Comparison of ENCODE assay signal across 12 cellular contexts in the genomic region with DNA sequence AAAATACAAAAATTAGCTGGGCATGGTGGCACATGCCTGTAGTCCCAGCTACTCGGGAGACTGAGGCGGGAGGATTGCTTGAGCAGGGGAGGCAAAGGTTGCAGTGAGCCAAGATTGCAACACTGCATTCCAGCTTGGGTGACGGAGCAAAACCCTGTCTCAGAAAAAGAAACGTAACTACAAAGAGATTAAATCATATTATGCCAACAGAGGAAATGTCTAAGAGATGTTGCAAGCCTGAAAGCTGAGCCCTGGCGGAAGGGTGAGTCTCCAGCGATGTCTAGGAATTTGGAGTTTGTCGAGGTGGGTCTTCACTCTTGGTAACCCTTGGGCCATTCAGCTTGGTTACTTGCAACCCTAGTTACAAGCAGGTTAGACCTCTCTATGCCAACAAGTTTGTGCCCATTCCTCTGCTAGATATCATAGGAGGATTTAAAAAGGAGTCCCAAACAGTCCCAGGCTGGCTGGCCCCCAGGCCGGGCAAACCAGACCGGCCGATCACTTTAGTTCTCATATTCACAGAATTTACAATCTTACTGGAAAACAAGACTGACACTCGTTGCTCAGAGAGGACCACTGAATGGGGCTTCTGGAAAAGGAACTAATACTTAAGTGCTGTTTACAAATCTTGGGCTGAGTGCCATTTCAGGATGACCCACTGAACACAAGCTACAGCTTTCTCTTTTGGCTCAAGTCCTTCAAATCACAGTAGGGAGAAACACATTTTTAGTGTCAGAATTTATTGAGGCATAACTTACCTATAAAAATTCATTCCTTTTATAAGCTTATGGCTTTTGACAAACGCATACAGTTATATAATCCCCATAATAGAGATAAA. TPM values are rescaled to one million over a fixed set of nuclear protein-coding genes. Genes with fewer than 3 reads are reported as not detected.
DNase-seq lines count a peak whose midpoint lies in the region; ATAC-seq and TF ChIP-seq lines count a peak whose summit lies in the region.
"Had no signal": no experiment of that assay in that cellular context is flagged by ENCODE, and none has a peak within 500 bp of the region (broad histone marks: within the 10 kb centered on the region; RNA-seq: fewer than 3 reads in every experiment).

No MANE protein-coding gene starts in this region.

- TF ChIP-seq CTCF in fibroblast of the aortic adventitia (IDR thresholded peaks at IDR 0.05; ENCODE audit: insufficient read depth, low read length) (no peak), thoracic aorta (IDR thresholded peaks at IDR 0.05) (no peak)

- H3K4me1 Mint-ChIP-seq in activated T-helper 1 cell treated with anti-CD3 and anti-CD28 coated beads, Interleukin-12 subunit alpha, Interleukin-12 subunit beta, Interleukin-2, Interleukin-4 antibody, amounts not matched to agents 30 ng/mL and 10 ng/mL and 1 ng/mL, durations not matched to agents 14 hours and 24 hours and 36 hours (ENCODE audit: low read depth): no peaks in the 10 kb centered on the region
- H3K4me1 Mint-ChIP-seq: brain had no signal

- H3K36me3 ChIP-seq in thoracic aorta: no peaks in the 10 kb centered on the region
- H3K36me3 ChIP-seq: suprapubic skin had no signal

- no peak overlapping the region for H3K4me3 Mint-ChIP-seq in activated T-helper 1 cell treated with anti-CD3 and anti-CD28 coated beads, Interleukin-12 subunit alpha, Interleukin-12 subunit beta, Interleukin-2, Interleukin-4 antibody, amounts not matched to agents 30 ng/mL and 10 ng/mL and 1 ng/mL, durations not matched to agents 14 hours and 24 hours and 36 hours
- H3K4me3 Mint-ChIP-seq: brain had no signal

- DNase-seq in SKM-1 treated with dmso at 0.1 percent for 144 hours (lab: John Stamatoyannopoulos, UW; ENCODE audit: unreplicated experiment) (peak; percentile 44), SKM-1 (lab: John Stamatoyannopoulos, UW; ENCODE audit: unreplicated experiment) (no peak), SIG-M5 (lab: John Stamatoyannopoulos, UW) (peak; percentile 45), fibroblast of the aortic adventitia (ENCODE audit: low read depth) (peak; percentile 50), thoracic aorta (ENCODE audit: low spot score) (no peak), NCI-H526 treated with DMSO at 0.1 percent for 48 hours (lab: John Stamatoyannopoulos, UW) (no peak), NCI-H2029 (lab: John Stamatoyannopoulos, UW) (no peak)
- DNase-seq in activated T-helper 1 cell treated with anti-CD3 and anti-CD28 coated beads, Interleukin-12 subunit alpha, Interleukin-12 subunit beta, Interleukin-2, Interleukin-4 antibody, amounts not matched to agents 30 ng/mL and 10 ng/mL and 1 ng/mL, durations not matched to agents 14 hours and 24 hours and 36 hours (ENCODE audit: low spot score): no peak
- DNase-seq: NCI-H2227 treated with DMSO at 0.1 percent for 48 hours had no signal

- H3K27ac Mint-ChIP-seq in activated T-helper 1 cell treated with anti-CD3 and anti-CD28 coated beads, Interleukin-12 subunit alpha, Interleukin-12 subunit beta, Interleukin-2, Interleukin-4 antibody, amounts not matched to agents 30 ng/mL and 10 ng/mL and 1 ng/mL, durations not matched to agents 14 hours and 24 hours and 36 hours: no peak overlapping the region
- H3K27ac Mint-ChIP-seq: brain had no signal

- peaks cover 34% of the 10 kb centered on the region for H3K27me3 Mint-ChIP-seq in activated T-helper 1 cell treated with anti-CD3 and anti-CD28 coated beads, Interleukin-12 subunit alpha, Interleukin-12 subunit beta, Interleukin-2, Interleukin-4 antibody, amounts not matched to agents 30 ng/mL and 10 ng/mL and 1 ng/mL, durations not matched to agents 14 hours and 24 hours and 36 hours (ENCODE audit: insufficient read depth)

- peak overlapping the region; percentile 47 to 53 for H3K27ac ChIP-seq in thoracic aorta
- H3K27ac ChIP-seq: HL-60, suprapubic skin had no signal

- no peaks in the 10 kb centered on the region for H3K36me3 Mint-ChIP-seq in activated T-helper 1 cell treated with anti-CD3 and anti-CD28 coated beads, Interleukin-12 subunit alpha, Interleukin-12 subunit beta, Interleukin-2, Interleukin-4 antibody, amounts not matched to agents 30 ng/mL and 10 ng/mL and 1 ng/mL, durations not matched to agents 14 hours and 24 hours and 36 hours (ENCODE audit: low read depth)
- H3K36me3 Mint-ChIP-seq: brain had no signal

- H3K9me3 Mint-ChIP-seq in activated T-helper 1 cell treated with anti-CD3 and anti-CD28 coated beads, Interleukin-12 subunit alpha, Interleukin-12 subunit beta, Interleukin-2, Interleukin-4 antibody, amounts not matched to agents 30 ng/mL and 10 ng/mL and 1 ng/mL, durations not matched to agents 14 hours and 24 hours and 36 hours: no peaks in the 10 kb centered on the region
- H3K9me3 Mint-ChIP-seq: brain had no signal

- H3K9me3 ChIP-seq in thoracic aorta: no peaks in the 10 kb centered on the region
- H3K9me3 ChIP-seq: suprapubic skin had no signal

- H3K4me3 ChIP-seq in fibroblast of the aortic adventitia (ENCODE audit: low read depth, low read length): no peak overlapping the region
- H3K4me3 ChIP-seq in thoracic aorta: peak overlapping the region; percentile 23
- H3K4me3 ChIP-seq: suprapubic skin had no signal

- intact Hi-C loops in activated T-helper 1 cell treated with anti-CD3 and anti-CD28 coated beads, Interleukin-12 subunit alpha, Interleukin-12 subunit beta, Interleukin-2, Interleukin-4 antibody, amounts not matched to agents 30 ng/mL and 10 ng/mL and 1 ng/mL, durations not matched to agents 14 hours and 24 hours and 36 hours (cut with micrococcal nuclease): no loop called here

- peaks cover 16 to 37% of the 10 kb centered on the region in 2 donors for H3K4me1 ChIP-seq in thoracic aorta (ENCODE audit: control insufficient read depth in 1 of 2, low read depth in 2 of 2)
- H3K4me1 ChIP-seq: suprapubic skin had no signal

- H3K27me3 ChIP-seq in thoracic aorta (replicated peaks; ENCODE audit: insufficient read depth): no peaks in the 10 kb centered on the region
- H3K27me3 ChIP-seq: suprapubic skin had no signal

- ATAC-seq in thoracic aorta (ENCODE audit: insufficient number of reproducible peaks, low FRiP score, low read depth): peak; percentile 64

RNA-seq across cellular contexts. Expression of gene SLC30A1, which starts 27.1 kb away (rescaled TPM):
- total RNA-seq in fibroblast of the aortic adventitia (ENCODE audit: low replicate concordance) (37.2 and 47.4 TPM in 2 replicates), thoracic aorta (10 to 100 TPM in 1 of 2 donors, 1 to 10 TPM in 1; 8.8 to 23.9 TPM)
- total RNA-seq in activated T-helper 1 cell treated with anti-CD3 and anti-CD28 coated beads, Interleukin-12 subunit alpha, Interleukin-12 subunit beta, Interleukin-2, Interleukin-4 antibody, amounts not matched to agents 30 ng/mL and 10 ng/mL and 1 ng/mL, durations not matched to agents 14 hours and 24 hours and 36 hours: 10.6 and 12.0 TPM in 2 replicates

RNA-seq across cellular contexts. Expression of gene RD3, which starts 59.9 kb away (rescaled TPM):
- total RNA-seq in fibroblast of the aortic adventitia (ENCODE audit: low replicate concordance) (not detected in 2 replicates), thoracic aorta (under 1 TPM in 1 of 2 donors, not detected in 1; 0.41 TPM)
- not detected in 2 replicates for total RNA-seq in activated T-helper 1 cell treated with anti-CD3 and anti-CD28 coated beads, Interleukin-12 subunit alpha, Interleukin-12 subunit beta, Interleukin-2, Interleukin-4 antibody, amounts not matched to agents 30 ng/mL and 10 ng/mL and 1 ng/mL, durations not matched to agents 14 hours and 24 hours and 36 hours
- total RNA-seq: suprapubic skin had no signal

Comparison
In these comparisons a context has a peak if more than half of its experiments do, and no peak if none do; other contexts are left out.
1. DNase-seq: peak in SKM-1 treated with dmso at 0.1 percent for 144 hours (single experiment), SIG-M5 (single experiment) and fibroblast of the aortic adventitia (single experiment); none in SKM-1 (single experiment), thoracic aorta (single experiment), NCI-H526 treated with DMSO at 0.1 percent for 48 hours (single experiment), activated T-helper 1 cell treated with anti-CD3 and anti-CD28 coated beads, Interleukin-12 subunit alpha, Interleukin-12 subunit beta, Interleukin-2, Interleukin-4 antibody, amounts not matched to agents 30 ng/mL and 10 ng/mL and 1 ng/mL, durations not matched to agents 14 hours and 24 hours and 36 hours (single experiment) and NCI-H2029 (single experiment).